2 cellular contexts compared by ENCODE assay signal in the genomic region with DNA sequence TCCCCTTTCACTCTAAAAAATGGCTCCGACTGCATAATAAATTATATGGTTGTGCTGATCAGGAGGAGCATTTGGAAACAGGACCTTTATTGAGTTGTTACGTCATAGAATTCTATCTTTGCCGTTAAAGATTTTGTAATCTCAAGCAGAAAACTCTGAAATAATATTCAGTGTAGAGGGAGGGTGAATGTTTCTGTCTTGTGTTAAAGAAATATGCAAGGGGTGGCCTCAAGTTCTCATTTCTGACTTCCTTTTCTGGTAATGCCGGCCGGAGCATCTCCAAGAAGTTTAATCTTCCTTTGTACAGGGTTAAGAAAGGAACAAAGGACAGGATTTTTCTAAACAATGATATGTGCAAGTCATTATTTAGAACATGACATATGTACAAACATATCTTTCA.
TF ChIP-seq lines count a peak whose summit lies in the region.

No MANE protein-coding gene starts in this region.

TF ChIP-seq in WTC11, 78 proteins besides CTCF, POLR2A, EP300 and RAD21 (continued from another document and continues in another):
- TF ChIP-seq, protein P1, sequence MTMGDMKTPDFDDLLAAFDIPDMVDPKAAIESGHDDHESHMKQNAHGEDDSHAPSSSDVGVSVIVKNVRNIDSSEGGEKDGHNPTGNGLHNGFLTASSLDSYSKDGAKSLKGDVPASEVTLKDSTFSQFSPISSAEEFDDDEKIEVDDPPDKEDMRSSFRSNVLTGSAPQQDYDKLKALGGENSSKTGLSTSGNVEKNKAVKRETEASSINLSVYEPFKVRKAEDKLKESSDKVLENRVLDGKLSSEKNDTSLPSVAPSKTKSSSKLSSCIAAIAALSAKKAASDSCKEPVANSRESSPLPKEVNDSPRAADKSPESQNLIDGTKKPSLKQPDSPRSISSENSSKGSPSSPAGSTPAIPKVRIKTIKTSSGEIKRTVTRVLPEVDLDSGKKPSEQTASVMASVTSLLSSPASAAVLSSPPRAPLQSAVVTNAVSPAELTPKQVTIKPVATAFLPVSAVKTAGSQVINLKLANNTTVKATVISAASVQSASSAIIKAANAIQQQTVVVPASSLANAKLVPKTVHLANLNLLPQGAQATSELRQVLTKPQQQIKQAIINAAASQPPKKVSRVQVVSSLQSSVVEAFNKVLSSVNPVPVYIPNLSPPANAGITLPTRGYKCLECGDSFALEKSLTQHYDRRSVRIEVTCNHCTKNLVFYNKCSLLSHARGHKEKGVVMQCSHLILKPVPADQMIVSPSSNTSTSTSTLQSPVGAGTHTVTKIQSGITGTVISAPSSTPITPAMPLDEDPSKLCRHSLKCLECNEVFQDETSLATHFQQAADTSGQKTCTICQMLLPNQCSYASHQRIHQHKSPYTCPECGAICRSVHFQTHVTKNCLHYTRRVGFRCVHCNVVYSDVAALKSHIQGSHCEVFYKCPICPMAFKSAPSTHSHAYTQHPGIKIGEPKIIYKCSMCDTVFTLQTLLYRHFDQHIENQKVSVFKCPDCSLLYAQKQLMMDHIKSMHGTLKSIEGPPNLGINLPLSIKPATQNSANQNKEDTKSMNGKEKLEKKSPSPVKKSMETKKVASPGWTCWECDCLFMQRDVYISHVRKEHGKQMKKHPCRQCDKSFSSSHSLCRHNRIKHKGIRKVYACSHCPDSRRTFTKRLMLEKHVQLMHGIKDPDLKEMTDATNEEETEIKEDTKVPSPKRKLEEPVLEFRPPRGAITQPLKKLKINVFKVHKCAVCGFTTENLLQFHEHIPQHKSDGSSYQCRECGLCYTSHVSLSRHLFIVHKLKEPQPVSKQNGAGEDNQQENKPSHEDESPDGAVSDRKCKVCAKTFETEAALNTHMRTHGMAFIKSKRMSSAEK (CRISPR knock-in tag; IDR thresholded peaks at IDR 0.05; ENCODE audit: borderline replicate concordance), result no peak
- no peak for TF ChIP-seq ZNF423 (CRISPR knock-in tag; IDR thresholded peaks at IDR 0.05)
- no peak for TF ChIP-seq IRF2 (CRISPR knock-in tag; IDR thresholded peaks at IDR 0.05; ENCODE audit: borderline replicate concordance, low read depth)
- TF ChIP-seq, protein P2, sequence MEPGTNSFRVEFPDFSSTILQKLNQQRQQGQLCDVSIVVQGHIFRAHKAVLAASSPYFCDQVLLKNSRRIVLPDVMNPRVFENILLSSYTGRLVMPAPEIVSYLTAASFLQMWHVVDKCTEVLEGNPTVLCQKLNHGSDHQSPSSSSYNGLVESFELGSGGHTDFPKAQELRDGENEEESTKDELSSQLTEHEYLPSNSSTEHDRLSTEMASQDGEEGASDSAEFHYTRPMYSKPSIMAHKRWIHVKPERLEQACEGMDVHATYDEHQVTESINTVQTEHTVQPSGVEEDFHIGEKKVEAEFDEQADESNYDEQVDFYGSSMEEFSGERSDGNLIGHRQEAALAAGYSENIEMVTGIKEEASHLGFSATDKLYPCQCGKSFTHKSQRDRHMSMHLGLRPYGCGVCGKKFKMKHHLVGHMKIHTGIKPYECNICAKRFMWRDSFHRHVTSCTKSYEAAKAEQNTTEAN (CRISPR knock-in tag; IDR thresholded peaks at IDR 0.05), result no peak
- no peak for TF ChIP-seq GABPB1 (CRISPR knock-in tag; IDR thresholded peaks at IDR 0.05)
- TF ChIP-seq, protein P3, sequence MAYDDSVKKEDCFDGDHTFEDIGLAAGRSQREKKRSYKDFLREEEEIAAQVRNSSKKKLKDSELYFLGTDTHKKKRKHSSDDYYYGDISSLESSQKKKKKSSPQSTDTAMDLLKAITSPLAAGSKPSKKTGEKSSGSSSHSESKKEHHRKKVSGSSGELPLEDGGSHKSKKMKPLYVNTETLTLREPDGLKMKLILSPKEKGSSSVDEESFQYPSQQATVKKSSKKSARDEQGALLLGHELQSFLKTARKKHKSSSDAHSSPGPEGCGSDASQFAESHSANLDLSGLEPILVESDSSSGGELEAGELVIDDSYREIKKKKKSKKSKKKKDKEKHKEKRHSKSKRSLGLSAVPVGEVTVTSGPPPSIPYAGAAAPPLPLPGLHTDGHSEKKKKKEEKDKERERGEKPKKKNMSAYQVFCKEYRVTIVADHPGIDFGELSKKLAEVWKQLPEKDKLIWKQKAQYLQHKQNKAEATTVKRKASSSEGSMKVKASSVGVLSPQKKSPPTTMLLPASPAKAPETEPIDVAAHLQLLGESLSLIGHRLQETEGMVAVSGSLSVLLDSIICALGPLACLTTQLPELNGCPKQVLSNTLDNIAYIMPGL (CRISPR knock-in tag; IDR thresholded peaks at IDR 0.05), result no peak
- TF ChIP-seq FOXJ3 (CRISPR knock-in tag; IDR thresholded peaks at IDR 0.05; ENCODE audit: borderline replicate concordance), result no peak
- TF ChIP-seq NFATC4 (CRISPR knock-in tag; IDR thresholded peaks at IDR 0.05), result no peak
- TF ChIP-seq, protein P4, sequence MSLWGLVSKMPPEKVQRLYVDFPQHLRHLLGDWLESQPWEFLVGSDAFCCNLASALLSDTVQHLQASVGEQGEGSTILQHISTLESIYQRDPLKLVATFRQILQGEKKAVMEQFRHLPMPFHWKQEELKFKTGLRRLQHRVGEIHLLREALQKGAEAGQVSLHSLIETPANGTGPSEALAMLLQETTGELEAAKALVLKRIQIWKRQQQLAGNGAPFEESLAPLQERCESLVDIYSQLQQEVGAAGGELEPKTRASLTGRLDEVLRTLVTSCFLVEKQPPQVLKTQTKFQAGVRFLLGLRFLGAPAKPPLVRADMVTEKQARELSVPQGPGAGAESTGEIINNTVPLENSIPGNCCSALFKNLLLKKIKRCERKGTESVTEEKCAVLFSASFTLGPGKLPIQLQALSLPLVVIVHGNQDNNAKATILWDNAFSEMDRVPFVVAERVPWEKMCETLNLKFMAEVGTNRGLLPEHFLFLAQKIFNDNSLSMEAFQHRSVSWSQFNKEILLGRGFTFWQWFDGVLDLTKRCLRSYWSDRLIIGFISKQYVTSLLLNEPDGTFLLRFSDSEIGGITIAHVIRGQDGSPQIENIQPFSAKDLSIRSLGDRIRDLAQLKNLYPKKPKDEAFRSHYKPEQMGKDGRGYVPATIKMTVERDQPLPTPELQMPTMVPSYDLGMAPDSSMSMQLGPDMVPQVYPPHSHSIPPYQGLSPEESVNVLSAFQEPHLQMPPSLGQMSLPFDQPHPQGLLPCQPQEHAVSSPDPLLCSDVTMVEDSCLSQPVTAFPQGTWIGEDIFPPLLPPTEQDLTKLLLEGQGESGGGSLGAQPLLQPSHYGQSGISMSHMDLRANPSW (CRISPR knock-in tag; conservative IDR thresholded peaks at IDR 0.05; ENCODE audit: low read depth), result no peak
- TF ChIP-seq NFE2L1 (CRISPR knock-in tag; IDR thresholded peaks at IDR 0.05), result no peak
- TF ChIP-seq, protein P5, sequence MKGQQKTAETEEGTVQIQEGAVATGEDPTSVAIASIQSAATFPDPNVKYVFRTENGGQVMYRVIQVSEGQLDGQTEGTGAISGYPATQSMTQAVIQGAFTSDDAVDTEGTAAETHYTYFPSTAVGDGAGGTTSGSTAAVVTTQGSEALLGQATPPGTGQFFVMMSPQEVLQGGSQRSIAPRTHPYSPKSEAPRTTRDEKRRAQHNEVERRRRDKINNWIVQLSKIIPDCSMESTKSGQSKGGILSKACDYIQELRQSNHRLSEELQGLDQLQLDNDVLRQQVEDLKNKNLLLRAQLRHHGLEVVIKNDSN (CRISPR knock-in tag; IDR thresholded peaks at IDR 0.05), result no peak
- TF ChIP-seq, protein P6, sequence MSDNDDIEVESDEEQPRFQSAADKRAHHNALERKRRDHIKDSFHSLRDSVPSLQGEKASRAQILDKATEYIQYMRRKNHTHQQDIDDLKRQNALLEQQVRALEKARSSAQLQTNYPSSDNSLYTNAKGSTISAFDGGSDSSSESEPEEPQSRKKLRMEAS (CRISPR knock-in tag; IDR thresholded peaks at IDR 0.05), result no peak

TF ChIP-seq in HepG2, 621 proteins besides CTCF, POLR2A, EP300 and RAD21 (continued from another document):
- TF ChIP-seq, protein P7, sequence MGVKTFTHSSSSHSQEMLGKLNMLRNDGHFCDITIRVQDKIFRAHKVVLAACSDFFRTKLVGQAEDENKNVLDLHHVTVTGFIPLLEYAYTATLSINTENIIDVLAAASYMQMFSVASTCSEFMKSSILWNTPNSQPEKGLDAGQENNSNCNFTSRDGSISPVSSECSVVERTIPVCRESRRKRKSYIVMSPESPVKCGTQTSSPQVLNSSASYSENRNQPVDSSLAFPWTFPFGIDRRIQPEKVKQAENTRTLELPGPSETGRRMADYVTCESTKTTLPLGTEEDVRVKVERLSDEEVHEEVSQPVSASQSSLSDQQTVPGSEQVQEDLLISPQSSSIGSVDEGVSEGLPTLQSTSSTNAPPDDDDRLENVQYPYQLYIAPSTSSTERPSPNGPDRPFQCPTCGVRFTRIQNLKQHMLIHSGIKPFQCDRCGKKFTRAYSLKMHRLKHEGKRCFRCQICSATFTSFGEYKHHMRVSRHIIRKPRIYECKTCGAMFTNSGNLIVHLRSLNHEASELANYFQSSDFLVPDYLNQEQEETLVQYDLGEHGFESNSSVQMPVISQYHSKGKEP (CRISPR knock-in tag; IDR thresholded peaks at IDR 0.05), result no peak
- no peak for TF ChIP-seq MBD4 (IDR thresholded peaks at IDR 0.05; ENCODE audit: borderline replicate concordance, low read length)
- no peak for TF ChIP-seq JDP2 (CRISPR knock-in tag; IDR thresholded peaks at IDR 0.05; ENCODE audit: borderline replicate concordance)
- TF ChIP-seq ZNF776 (CRISPR knock-in tag; IDR thresholded peaks at IDR 0.05), result no peak
- TF ChIP-seq ZNF816 (CRISPR knock-in tag; IDR thresholded peaks at IDR 0.05; ENCODE audit: borderline replicate concordance), result no peak
- TF ChIP-seq ZNF207 (IDR thresholded peaks at IDR 0.05; ENCODE audit: borderline replicate concordance), result no peak
- TF ChIP-seq ZNF225 (CRISPR knock-in tag; IDR thresholded peaks at IDR 0.05), result no peak
- no peak for TF ChIP-seq ZNF282 (IDR thresholded peaks at IDR 0.05; ENCODE audit: partially characterized antibody)
- TF ChIP-seq THAP11 (CRISPR knock-in tag; IDR thresholded peaks at IDR 0.05), result no peak
- TF ChIP-seq, protein P8, sequence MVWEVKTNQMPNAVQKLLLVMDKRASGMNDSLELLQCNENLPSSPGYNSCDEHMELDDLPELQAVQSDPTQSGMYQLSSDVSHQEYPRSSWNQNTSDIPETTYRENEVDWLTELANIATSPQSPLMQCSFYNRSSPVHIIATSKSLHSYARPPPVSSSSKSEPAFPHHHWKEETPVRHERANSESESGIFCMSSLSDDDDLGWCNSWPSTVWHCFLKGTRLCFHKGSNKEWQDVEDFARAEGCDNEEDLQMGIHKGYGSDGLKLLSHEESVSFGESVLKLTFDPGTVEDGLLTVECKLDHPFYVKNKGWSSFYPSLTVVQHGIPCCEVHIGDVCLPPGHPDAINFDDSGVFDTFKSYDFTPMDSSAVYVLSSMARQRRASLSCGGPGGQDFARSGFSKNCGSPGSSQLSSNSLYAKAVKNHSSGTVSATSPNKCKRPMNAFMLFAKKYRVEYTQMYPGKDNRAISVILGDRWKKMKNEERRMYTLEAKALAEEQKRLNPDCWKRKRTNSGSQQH (CRISPR knock-in tag; IDR thresholded peaks at IDR 0.05; ENCODE audit: low read depth), result no peak
- no peak for TF ChIP-seq ZNF883 (CRISPR knock-in tag; IDR thresholded peaks at IDR 0.05; ENCODE audit: not compliant biosample characterization)
- TF ChIP-seq ZBTB20 (CRISPR knock-in tag; IDR thresholded peaks at IDR 0.05; ENCODE audit: borderline replicate concordance, low read depth), result no peak
- TF ChIP-seq SCMH1 (CRISPR knock-in tag; IDR thresholded peaks at IDR 0.05; ENCODE audit: borderline replicate concordance), result no peak
- TF ChIP-seq ISL2 (CRISPR knock-in tag; IDR thresholded peaks at IDR 0.05), result no peak
- no peak for TF ChIP-seq MIXL1 (CRISPR knock-in tag; IDR thresholded peaks at IDR 0.05)
- TF ChIP-seq ZIK1 (CRISPR knock-in tag; IDR thresholded peaks at IDR 0.05; ENCODE audit: borderline replicate concordance, low read depth), result no peak
- TF ChIP-seq ZNF20 (CRISPR knock-in tag; IDR thresholded peaks at IDR 0.05), result no peak
TF ChIP-seq in HepG2: peak in this region for 0.
